ENCODE assay signal across 16 cellular contexts in genomic region chr12:13230500-13230899, GRCh38.
"Had no signal": no experiment of that assay in that cellular context is flagged by ENCODE, and none has a peak within 500 bp of the region (broad histone marks: within the 10 kb centered on the region; RNA-seq: fewer than 3 reads in every experiment).

No MANE protein-coding gene starts in this region.

- H3K36me3 Mint-ChIP-seq: activated naive CD4-positive, alpha-beta T cell treated with anti-CD3 and anti-CD28 coated beads, Interleukin-2, amount 10 ng/mL, durations not matched to agents 7 days and 5 days had no signal

- H3K36me3 ChIP-seq: upper lobe of right lung had no signal

- ATAC-seq: activated CD8-positive, alpha-beta T cell treated with anti-CD3 and anti-CD28 coated beads, Interleukin-2, amount 10 ng/mL, durations not matched to agents 7 days and 5 days; activated naive CD8-positive, alpha-beta T cell treated with anti-CD3 and anti-CD28 coated beads, Interleukin-2, amount 50 U/mL, for 24 hours; stimulated activated naive B cell treated with anti-CD40 and anti-IgM and Interleukin-4, amounts not matched to agents 10 μg/mL and 1 μg/mL and 100 μg/mL, for 72 hours; upper lobe of right lung had no signal

- H3K4me3 Mint-ChIP-seq: activated CD4-positive, alpha-beta T cell treated with anti-CD3 and anti-CD28 coated beads, Interleukin-2, amount 10 ng/mL, durations not matched to agents 24 days and 14 days; activated CD8-positive, alpha-beta T cell treated with anti-CD3 and anti-CD28 coated beads, Interleukin-2, amount 10 ng/mL, durations not matched to agents 7 days and 5 days; activated naive CD4-positive, alpha-beta T cell treated with anti-CD3 and anti-CD28 coated beads, Interleukin-2, amount 10 ng/mL, durations not matched to agents 7 days and 5 days; activated naive CD8-positive, alpha-beta T cell treated with anti-CD3 and anti-CD28 coated beads, Interleukin-2, amount 50 U/mL, for 24 hours; activated T-cell treated with anti-CD3 and anti-CD28 coated beads, Interleukin-2, amount 50 U/mL, for 24 hours; nephron; stimulated activated naive B cell treated with anti-CD40 and anti-IgM and Interleukin-4, amounts not matched to agents 10 μg/mL and 1 μg/mL and 100 μg/mL, for 72 hours; T-helper 1 cell treated with Interleukin-12 subunit alpha and Interleukin-12 subunit beta and Interleukin-4 antibody, amounts not matched to agents 30 μg/mL and 1 μg/mL, for 36 hours had no signal

- H3K9me3 ChIP-seq: upper lobe of right lung had no signal

- H3K4me3 ChIP-seq: upper lobe of right lung had no signal

- H3K27me3 ChIP-seq: upper lobe of right lung had no signal

- H3K9me3 Mint-ChIP-seq: activated CD4-positive, alpha-beta T cell treated with anti-CD3 and anti-CD28 coated beads, Interleukin-2, amount 10 ng/mL, durations not matched to agents 24 days and 14 days; activated naive CD4-positive, alpha-beta T cell treated with anti-CD3 and anti-CD28 coated beads, Interleukin-2, amount 10 ng/mL, durations not matched to agents 7 days and 5 days; activated naive CD8-positive, alpha-beta T cell treated with anti-CD3 and anti-CD28 coated beads, Interleukin-2, amount 50 U/mL, for 24 hours; activated T-cell treated with anti-CD3 and anti-CD28 coated beads, Interleukin-2, amount 50 U/mL, for 24 hours; T-helper 1 cell treated with Interleukin-12 subunit alpha and Interleukin-12 subunit beta and Interleukin-4 antibody, amounts not matched to agents 30 μg/mL and 1 μg/mL, for 36 hours had no signal

- H3K4me1 ChIP-seq: upper lobe of right lung had no signal

- H3K4me1 Mint-ChIP-seq: activated CD4-positive, alpha-beta T cell treated with anti-CD3 and anti-CD28 coated beads, Interleukin-2, amount 10 ng/mL, durations not matched to agents 24 days and 14 days; activated naive CD4-positive, alpha-beta T cell treated with anti-CD3 and anti-CD28 coated beads, Interleukin-2, amount 10 ng/mL, durations not matched to agents 7 days and 5 days; activated naive CD8-positive, alpha-beta T cell treated with anti-CD3 and anti-CD28 coated beads, Interleukin-2, amount 50 U/mL, for 24 hours; nephron; stimulated activated naive B cell treated with anti-CD40 and anti-IgM and Interleukin-4, amounts not matched to agents 10 μg/mL and 1 μg/mL and 100 μg/mL, for 72 hours had no signal

- DNase-seq: activated CD4-positive, alpha-beta T cell treated with anti-CD3 and anti-CD28 coated beads, Interleukin-2, amount 10 ng/mL, durations not matched to agents 24 days and 14 days; activated CD8-positive, alpha-beta T cell treated with anti-CD3 and anti-CD28 coated beads, Interleukin-2, amount 10 ng/mL, durations not matched to agents 7 days and 5 days; activated naive CD4-positive, alpha-beta T cell treated with anti-CD3 and anti-CD28 coated beads, Interleukin-2, amount 10 ng/mL, durations not matched to agents 7 days and 5 days; activated naive CD8-positive, alpha-beta T cell treated with anti-CD3 and anti-CD28 coated beads, Interleukin-2, amount 50 U/mL, for 24 hours; activated T-cell treated with anti-CD3 and anti-CD28 coated beads, Interleukin-2, amount 50 U/mL, for 24 hours; effector CD8-positive, alpha-beta T cell; glutamatergic neuron; hippocampal formation; midbrain; nucleus accumbens; posterior cingulate gyrus; retina; stimulated activated naive B cell treated with anti-CD40 and anti-IgM and Interleukin-4, amounts not matched to agents 10 μg/mL and 1 μg/mL and 100 μg/mL, for 72 hours; upper lobe of right lung had no signal

- H3K27ac ChIP-seq: upper lobe of right lung had no signal

- H3K27ac Mint-ChIP-seq: activated CD4-positive, alpha-beta T cell treated with anti-CD3 and anti-CD28 coated beads, Interleukin-2, amount 10 ng/mL, durations not matched to agents 24 days and 14 days; activated CD8-positive, alpha-beta T cell treated with anti-CD3 and anti-CD28 coated beads, Interleukin-2, amount 10 ng/mL, durations not matched to agents 7 days and 5 days; activated naive CD4-positive, alpha-beta T cell treated with anti-CD3 and anti-CD28 coated beads, Interleukin-2, amount 10 ng/mL, durations not matched to agents 7 days and 5 days; activated naive CD8-positive, alpha-beta T cell treated with anti-CD3 and anti-CD28 coated beads, Interleukin-2, amount 50 U/mL, for 24 hours; activated T-cell treated with anti-CD3 and anti-CD28 coated beads, Interleukin-2, amount 50 U/mL, for 24 hours; nephron; stimulated activated naive B cell treated with anti-CD40 and anti-IgM and Interleukin-4, amounts not matched to agents 10 μg/mL and 1 μg/mL and 100 μg/mL, for 72 hours; T-helper 1 cell treated with Interleukin-12 subunit alpha and Interleukin-12 subunit beta and Interleukin-4 antibody, amounts not matched to agents 30 μg/mL and 1 μg/mL, for 36 hours had no signal
